ENCODE assay signal across 1 cellular context in genomic region chr6:53336070-53336469, GRCh38.
TF ChIP-seq lines count a peak whose summit lies in the region.

No MANE protein-coding gene starts in this region.

TF ChIP-seq in liver, 16 proteins besides CTCF, POLR2A, EP300 and RAD21 (continued from another document):
- TF ChIP-seq JUND (IDR thresholded peaks at IDR 0.05) (no peak), SP1 (IDR thresholded peaks at IDR 0.05) (no peak), YY1 (IDR thresholded peaks at IDR 0.05) (no peak), EGR1 (IDR thresholded peaks at IDR 0.05; ENCODE audit: low read depth in 2 of 2) (no peak), NR2F2 (IDR thresholded peaks at IDR 0.05) (no peak), FOXA2 (IDR thresholded peaks at IDR 0.05) (no peak), ZBTB33 (IDR thresholded peaks at IDR 0.05) (no peak), TAF1 (conservative IDR thresholded peaks at IDR 0.05) (no peak), FOXA1 (IDR thresholded peaks at IDR 0.05) (no peak), HNF4A (conservative IDR thresholded peaks at IDR 0.05) (no peak), HNF4G (IDR thresholded peaks at IDR 0.05) (no peak), ATF3 (IDR thresholded peaks at IDR 0.05) (no peak), REST (IDR thresholded peaks at IDR 0.05) (no peak)
